ENCODE assay signal across 8 cellular contexts in genomic region chr3:182713743-182714517, GRCh38.
DNase-seq lines count a peak whose midpoint lies in the region; ATAC-seq and TF ChIP-seq lines count a peak whose summit lies in the region.

No MANE protein-coding gene starts in this region.

- no peaks in the 10 kb centered on the region for H3K79me2 ChIP-seq in hepatocyte

- ATAC-seq in GM18907 (IDR thresholded peaks at IDR 0.05; ENCODE audit: unreplicated experiment) (peak; percentile 53), HG03432 (IDR thresholded peaks at IDR 0.05; ENCODE audit: unreplicated experiment) (peak; percentile 53), HG02678 (IDR thresholded peaks at IDR 0.05; ENCODE audit: unreplicated experiment) (no peak)

- no peaks in the 10 kb centered on the region for H3K9me3 ChIP-seq in adipocyte (ENCODE audit: control insufficient read depth, low read length)
- H3K9me3 ChIP-seq in hepatocyte (ENCODE audit: low read depth) = no peaks in the 10 kb centered on the region

- H3K27ac ChIP-seq in hepatocyte = no peak overlapping the region

- H3K9ac ChIP-seq in adipocyte (ENCODE audit: low read length) = no peak overlapping the region

- H3K36me3 ChIP-seq in adipocyte (ENCODE audit: control insufficient read depth, insufficient read depth, low read length, severe bottlenecking) (no peaks in the 10 kb centered on the region), hepatocyte (replicated peaks; ENCODE audit: insufficient read depth, low read depth) (no peaks in the 10 kb centered on the region)

- H3K27me3 ChIP-seq in adipocyte (replicated peaks; ENCODE audit: control insufficient read depth, insufficient read depth, low read length) (no peaks in the 10 kb centered on the region), hepatocyte (no peaks in the 10 kb centered on the region)

- H3K4me2 ChIP-seq in hepatocyte = no peak overlapping the region

- TF ChIP-seq CTCF in hepatocyte (IDR thresholded peaks at IDR 0.05; ENCODE audit: poor library complexity) = peak; percentile 77

- no peaks in the 10 kb centered on the region for H4K20me1 ChIP-seq in hepatocyte (ENCODE audit: insufficient read depth, poor library complexity, severe bottlenecking)

- WGBS in hepatocyte (ENCODE audit: low lambda C conversion rate, missing lambda C conversion rate) = 36% methylated on average over 4 of the region's 4 CpGs

- H3K4me1 ChIP-seq in adipocyte (ENCODE audit: control insufficient read depth, insufficient read depth, low read length) (peaks cover 9% of the 10 kb centered on the region), hepatocyte (ENCODE audit: insufficient read depth) (peaks cover 11% of the 10 kb centered on the region)

- H3K4me3 ChIP-seq in adipocyte (ENCODE audit: low read length) (no peak overlapping the region), hepatocyte (no peak overlapping the region)

- DNase-seq in COLO829 (ENCODE audit: low spot score) (peak; percentile 74), NCI-H345 (lab: John Stamatoyannopoulos, UW) (peak; percentile 73), adipocyte (ENCODE audit: low read depth) (peak; percentile 88), hepatocyte (ENCODE audit: low spot score) (peak; percentile 79), smooth muscle cell of the brain vasculature (ENCODE audit: low read depth, low spot score) (peak; percentile 24)

- no peaks in the 10 kb centered on the region for H3K9me2 ChIP-seq in hepatocyte (replicated peaks; ENCODE audit: insufficient read depth)

- H2AFZ ChIP-seq in hepatocyte = no peak overlapping the region

Comparison
In these comparisons a context has a peak if more than half of its experiments do, and no peak if none do; other contexts are left out.
1. DNase-seq: peak in every context shown above with its lines; median percentile 88 in adipocyte; 79 in hepatocyte; 74 in COLO829; 73 in NCI-H345; 24 in smooth muscle cell of the brain vasculature.